ENCODE assay signal across 15 cellular contexts in the genomic region with DNA sequence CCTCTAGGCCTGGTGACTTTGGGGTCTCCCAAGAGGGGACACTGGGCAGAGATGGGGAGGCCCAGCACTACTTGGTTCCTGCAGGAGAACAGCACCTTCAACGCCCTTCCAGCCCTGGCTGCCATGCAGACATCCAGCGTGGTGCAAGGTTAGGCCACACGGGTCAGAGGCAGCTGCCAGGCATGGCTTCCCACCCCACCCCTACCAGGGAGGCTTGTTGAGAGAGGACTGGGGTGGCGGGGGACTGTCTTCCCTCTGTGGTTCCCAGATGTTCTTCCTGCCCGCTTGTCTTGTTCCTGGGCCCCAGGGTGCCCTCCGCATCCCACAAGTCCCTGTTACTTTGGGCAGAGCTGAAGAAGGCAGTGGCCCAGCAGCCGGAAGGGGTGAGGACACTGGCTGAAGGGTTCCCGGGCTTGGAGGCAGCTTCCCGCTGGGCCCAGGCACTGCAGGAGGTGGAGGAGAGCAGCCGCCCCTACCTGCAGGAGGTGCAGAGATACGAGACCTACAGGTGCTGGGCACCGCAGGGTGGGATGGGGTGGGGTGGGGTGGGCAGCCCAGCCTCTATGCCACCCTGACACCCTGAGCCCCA. TPM values are rescaled to one million over a fixed set of nuclear protein-coding genes. Genes with fewer than 3 reads are reported as not detected.
"Had no signal": no experiment of that assay in that cellular context is flagged by ENCODE, and none has a peak within 500 bp of the region (broad histone marks: within the 10 kb centered on the region; RNA-seq: fewer than 3 reads in every experiment).

No MANE protein-coding gene starts in this region.

- H3K27me3 Mint-ChIP-seq: T-helper 17 cell had no signal

- H3K4me3 ChIP-seq: ascending aorta, breast epithelium, tibial artery had no signal

- H3K4me3 Mint-ChIP-seq: activated T-cell treated with anti-CD3 and anti-CD28 coated beads, Interleukin-2, amount 50 U/mL, for 72 hours; naive B cell; T-helper 17 cell had no signal

- H3K36me3 ChIP-seq: ascending aorta, breast epithelium had no signal

- H3K27ac Mint-ChIP-seq: activated T-cell treated with anti-CD3 and anti-CD28 coated beads, Interleukin-2, amount 50 U/mL, for 72 hours; naive B cell; T-helper 17 cell had no signal

- H3K9me3 Mint-ChIP-seq: activated T-cell treated with anti-CD3 and anti-CD28 coated beads, Interleukin-2, amount 50 U/mL, for 72 hours; naive B cell had no signal

- H3K36me3 Mint-ChIP-seq: naive B cell had no signal

- ATAC-seq: activated T-cell treated with anti-CD3 and anti-CD28 coated beads, Interleukin-2, amount 50 U/mL, for 72 hours; stimulated activated naive CD8-positive, alpha-beta T cell treated with anti-CD3 and anti-CD28 coated beads, Interleukin-15, Interleukin-2, amounts not matched to agents 100 U/mL and 50 U/mL, for 24 hours; T-helper 17 cell had no signal

- H3K27me3 ChIP-seq: ascending aorta, breast epithelium, tibial artery had no signal

- H3K27ac ChIP-seq: ascending aorta, tibial artery, VCaP had no signal

- H3K4me1 ChIP-seq: ascending aorta had no signal

- H3K9me3 ChIP-seq: ascending aorta, breast epithelium, tibial artery had no signal

- DNase-seq: activated CD4-positive, alpha-beta T cell treated with anti-CD3 and anti-CD28 coated beads, Interleukin-2, amount 50 U/mL, for 1 hour; activated CD4-positive, CD25-positive, alpha-beta regulatory T cell treated with anti-CD3 and anti-CD28 coated beads, Interleukin-2, amount 50 U/mL, for 72 hours; activated effector memory CD4-positive, alpha-beta T cell treated with anti-CD3 and anti-CD28 coated beads, Interleukin-2, amount 50 U/mL, for 16 hours; activated T-cell treated with anti-CD3 and anti-CD28 coated beads, Interleukin-2, amount 50 U/mL, for 72 hours; effector CD4-positive, alpha-beta T cell; naive B cell; stimulated activated CD4-positive, alpha-beta T cell treated with anti-CD3 and anti-CD28 coated beads, Interleukin-2, amount 100 ng/mL, for 24 hours; stimulated activated naive CD8-positive, alpha-beta T cell treated with anti-CD3 and anti-CD28 coated beads, Interleukin-15, Interleukin-2, amounts not matched to agents 100 U/mL and 50 U/mL, for 24 hours; T-helper 17 cell; tibial artery had no signal

- H3K4me1 Mint-ChIP-seq: naive B cell, T-helper 17 cell had no signal

RNA-seq across cellular contexts. Expression of gene PROM2, which starts 4.5 kb away (rescaled TPM):
- total RNA-seq: ascending aorta had no signal

RNA-seq across cellular contexts. Expression of gene KCNIP3, which starts 18.4 kb away (rescaled TPM):
- total RNA-seq: activated CD8-positive, alpha-beta memory T cell treated with anti-CD3 and anti-CD28 coated beads for 36 hours; activated T-cell treated with anti-CD3 and anti-CD28 coated beads, Interleukin-2, amount 50 U/mL, for 72 hours; mononuclear cell; T-helper 17 cell had no signal
